ENCODE assay signal across 19 cellular contexts in the genomic region with DNA sequence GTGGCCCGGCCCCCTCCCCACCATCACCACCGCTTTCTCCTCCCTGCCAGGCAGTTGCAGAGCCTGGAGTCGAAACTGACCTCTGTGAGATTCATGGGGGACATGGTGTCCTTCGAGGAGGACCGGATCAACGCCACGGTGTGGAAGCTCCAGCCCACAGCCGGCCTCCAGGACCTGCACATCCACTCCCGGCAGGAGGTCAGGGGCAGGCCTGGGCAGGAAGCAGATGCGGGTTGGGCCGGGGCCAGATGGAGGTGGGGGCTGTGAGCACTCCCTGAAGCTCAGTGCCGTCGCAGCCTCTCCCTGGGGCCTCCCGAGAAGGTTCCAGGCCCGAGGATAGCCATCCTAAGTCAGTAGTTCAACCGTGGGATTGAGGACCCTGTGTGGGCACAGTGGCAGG. TPM values are rescaled to one million over a fixed set of nuclear protein-coding genes. Genes with fewer than 3 reads are reported as not detected.
DNase-seq lines count a peak whose midpoint lies in the region; ATAC-seq, FAIRE-seq and TF ChIP-seq lines count a peak whose summit lies in the region.
"Had no signal": no experiment of that assay in that cellular context is flagged by ENCODE, and none has a peak within 500 bp of the region (broad histone marks: within the 10 kb centered on the region; RNA-seq: fewer than 3 reads in every experiment).

No MANE protein-coding gene starts in this region.

- H3K27me3 ChIP-seq in heart right ventricle: peaks cover 0 to 4% (median 0%) of the 10 kb centered on the region in 7 donors
- H3K27me3 ChIP-seq: testis had no signal

- peaks cover 53 to 67% (median 53%) of the 10 kb centered on the region in 3 donors for H3K36me3 Mint-ChIP-seq in immature natural killer cell
- no peaks in the 10 kb centered on the region for H3K36me3 Mint-ChIP-seq in type B pancreatic cell
- H3K36me3 Mint-ChIP-seq: activated naive CD8-positive, alpha-beta T cell treated with anti-CD3 and anti-CD28 coated beads for 36 hours had no signal

- no peaks in the 10 kb centered on the region for H3K9me3 ChIP-seq in heart right ventricle
- H3K9me3 ChIP-seq: testis had no signal

- 32 to 51% methylated on average over 16 of the region's 16 CpGs for WGBS in heart right ventricle, 2 donors

- H3K4me1 ChIP-seq in heart right ventricle: peaks cover 0 to 14% (median under 1%) of the 10 kb centered on the region in 9 donors
- H3K4me1 ChIP-seq: testis had no signal

- no peak overlapping the region for H3K4me3 ChIP-seq in heart right ventricle
- H3K4me3 ChIP-seq: coronary artery, testis had no signal

- H3K4me1 Mint-ChIP-seq in immature natural killer cell: peaks cover 86 to 87% of the 10 kb centered on the region in 2 donors
- peaks cover 16% of the 10 kb centered on the region for H3K4me1 Mint-ChIP-seq in type B pancreatic cell (ENCODE audit: unreplicated experiment)

- peaks cover 0 to 76% (median 7%) of the 10 kb centered on the region in 9 donors for H3K36me3 ChIP-seq in heart right ventricle

- no peak for TF ChIP-seq POLR2A in GM12891 (IDR thresholded peaks at IDR 0.05; ENCODE audit: low read depth, low read length)

- ATAC-seq in heart right ventricle: peak in 6 of 8 donors; percentile 21 to 71 (median 51)
- ATAC-seq in HG02571 (IDR thresholded peaks at IDR 0.05; ENCODE audit: unreplicated experiment): no peak
- ATAC-seq: HCT116 had no signal

- no peak for FAIRE-seq in GM12891 (lab: Jason Lieb, UNC)
- FAIRE-seq: D721Med had no signal

- H3K4me3 Mint-ChIP-seq in immature natural killer cell (peak overlapping the region; percentile 63 to 76 (median 69)), type B pancreatic cell (no peak overlapping the region)
- H3K4me3 Mint-ChIP-seq: activated B cell treated with CpG ODN at 0.5 μM for 24 hours; activated naive CD8-positive, alpha-beta T cell treated with anti-CD3 and anti-CD28 coated beads for 36 hours had no signal

- H3K27me3 Mint-ChIP-seq in immature natural killer cell (ENCODE audit: low read depth in 3 of 3): peaks cover 2 to 14% (median 2%) of the 10 kb centered on the region in 3 donors
- H3K27me3 Mint-ChIP-seq in type B pancreatic cell: no peaks in the 10 kb centered on the region
- H3K27me3 Mint-ChIP-seq: activated naive CD8-positive, alpha-beta T cell treated with anti-CD3 and anti-CD28 coated beads for 36 hours had no signal

- H3K9me3 Mint-ChIP-seq in immature natural killer cell (no peaks in the 10 kb centered on the region), type B pancreatic cell (no peaks in the 10 kb centered on the region)
- H3K9me3 Mint-ChIP-seq: activated B cell treated with CpG ODN at 0.5 μM for 24 hours; activated naive CD8-positive, alpha-beta T cell treated with anti-CD3 and anti-CD28 coated beads for 36 hours had no signal

- DNase-seq in heart right ventricle (no peak), cardiac septum (ENCODE audit: low spot score) (no peak), amniotic epithelial cell (ENCODE audit: low read depth) (peak; percentile 73), immature natural killer cell (peak in 1 of 3 donors; percentile 27), type B pancreatic cell (ENCODE audit: extremely low spot score, unreplicated experiment) (no peak), GM12891 (ENCODE audit: insufficient read length, low spot score) (no peak), HUDEP-2 (lab: John Stamatoyannopoulos, UW; ENCODE audit: unreplicated experiment in 76 of 76) (no peak)
- DNase-seq: activated B cell treated with CpG ODN at 0.5 μM for 24 hours; activated CD8-positive, alpha-beta memory T cell treated with anti-CD3 and anti-CD28 coated beads, Interleukin-2, amount 50 U/mL, for 48 hours; activated naive CD8-positive, alpha-beta T cell treated with anti-CD3 and anti-CD28 coated beads for 36 hours; MV-4-11; OCI-M1; stimulated activated CD4-positive, alpha-beta T cell treated with anti-CD3 and anti-CD28 coated beads, Interleukin-15, amount 100 ng/mL, for 24 hours; testis had no signal

- peak overlapping the region in 1 of 10 donors; percentile 54 for H3K27ac ChIP-seq in heart right ventricle
- H3K27ac ChIP-seq: coronary artery, testis had no signal

- intact Hi-C loops in heart right ventricle (cut with DNase I): loop anchor here in 3 of 10 donors (5.0 to 10.0 kb wide), 3 partner anchors 52 to 68 kb away; no protein-coding TSS in a partner anchor
- intact Hi-C loops in cardiac septum (cut with DNase I): no loop called here

- H3K27ac Mint-ChIP-seq in immature natural killer cell (peak overlapping the region; percentile 89 to 99 (median 94)), type B pancreatic cell (peak overlapping the region; percentile 23)
- H3K27ac Mint-ChIP-seq: activated B cell treated with CpG ODN at 0.5 μM for 24 hours; activated naive CD8-positive, alpha-beta T cell treated with anti-CD3 and anti-CD28 coated beads for 36 hours; progenitor cell of endocrine pancreas had no signal

- no peak for TF ChIP-seq CTCF in heart right ventricle (IDR thresholded peaks at IDR 0.05)
- no peak for TF ChIP-seq CTCF in type B pancreatic cell (conservative IDR thresholded peaks at IDR 0.05)

TF ChIP-seq in GM12891, 5 proteins besides CTCF, POLR2A, EP300 and RAD21:
- TF ChIP-seq PAX5 (IDR thresholded peaks at IDR 0.05; ENCODE audit: insufficient read depth, low read length, severe bottlenecking): no peak
- no peak for TF ChIP-seq TAF1 (IDR thresholded peaks at IDR 0.05; ENCODE audit: low read depth, low read length)
- TF ChIP-seq POLR2AphosphoS5 (IDR thresholded peaks at IDR 0.05; ENCODE audit: low read depth, low read length): no peak
- TF ChIP-seq POU2F2 (IDR thresholded peaks at IDR 0.05; ENCODE audit: low read depth, low read length): no peak
- no peak for TF ChIP-seq SPI1 (IDR thresholded peaks at IDR 0.05; ENCODE audit: low read depth, low read length)

RNA-seq across cellular contexts. Expression of a gene that starts 14.2 kb away (rescaled TPM):
- total RNA-seq in heart right ventricle (1 to 10 TPM in 2 of 10 donors, under 1 TPM in 6, not detected in 2; 0.29 to 2.4 (median 0.65) TPM), cardiac septum (1.0 TPM), type B pancreatic cell (ENCODE audit: low replicate concordance) (not detected in 2 replicates)
- polyA plus RNA-seq in heart right ventricle (under 1 TPM; 0.22 to 0.57 TPM), immature natural killer cell (10 to 100 TPM; 13.1 to 18.4 (median 15.7) TPM)
- polyA plus RNA-seq in GM12891 (2012; ENCODE audit: low read depth, missing spikeins): not detected
- total RNA-seq: activated B cell treated with CpG ODN at 0.5 μM for 24 hours; activated naive CD8-positive, alpha-beta T cell treated with anti-CD3 and anti-CD28 coated beads for 36 hours; progenitor cell of endocrine pancreas had no signal

RNA-seq across cellular contexts. Expression of a gene that starts 25.5 kb away (rescaled TPM):
- total RNA-seq in heart right ventricle: 10 to 100 TPM; 11.1 to 46.3 (median 18.5) TPM
- 10 to 100 TPM; 19.2 to 27.7 TPM for polyA plus RNA-seq in heart right ventricle
- 15.9 TPM for total RNA-seq in cardiac septum
- 100 to 1,000 TPM; 218 to 784 (median 395) TPM for polyA plus RNA-seq in immature natural killer cell
- total RNA-seq in type B pancreatic cell (ENCODE audit: low replicate concordance): 41.1 and 61.0 TPM in 2 replicates
- 1.1 TPM for polyA plus RNA-seq in GM12891 (2012; ENCODE audit: low read depth, missing spikeins)

RNA-seq across cellular contexts. Expression of a gene that starts 40.7 kb away (rescaled TPM):
- under 1 TPM in 1 of 10 donors, not detected in 9; 0.09 TPM for total RNA-seq in heart right ventricle
- polyA plus RNA-seq in heart right ventricle: not detected
- not detected for total RNA-seq in cardiac septum
- not detected for polyA plus RNA-seq in immature natural killer cell
- total RNA-seq in type B pancreatic cell (ENCODE audit: low replicate concordance): 0.69 and 7.4 TPM in 2 replicates
- 0.55 TPM for polyA plus RNA-seq in GM12891 (2012; ENCODE audit: low read depth, missing spikeins)
- total RNA-seq: activated B cell treated with CpG ODN at 0.5 μM for 24 hours; activated naive CD8-positive, alpha-beta T cell treated with anti-CD3 and anti-CD28 coated beads for 36 hours had no signal
